ENCODE assay signal across 8 cellular contexts in genomic region chr11:65559535-65559934, GRCh38. TPM values are rescaled to one million over a fixed set of nuclear protein-coding genes. Genes with fewer than 3 reads are reported as not detected.
A peak's percentile ranks its signal among the peaks of the same experiment; 100 is the strongest.
DNase-seq lines count a peak whose midpoint lies in the region; ATAC-seq and TF ChIP-seq lines count a peak whose summit lies in the region.

No MANE protein-coding gene starts in this region.

- POLR2A ChIA-PET in activated B cell treated with CpG ODN at 0.5 μM for 24 hours (lab: Charles Lee): interaction anchor here (0.8 to 2.1 kb wide), 7 partner anchors 11 to 78 kb away, joined by 3 to 13 read pairs (median 5); partner anchors contain the start of genes EHBP1L1 and ZNRD2

- intact Hi-C loops in activated B cell treated with CpG ODN at 0.5 μM for 24 hours (cut with micrococcal nuclease): loop anchor here (2.0 kb wide), 1 partner anchor 19 kb away; no protein-coding TSS in a partner anchor

- H3K27me3 ChIP-seq in GM23248 (replicated peaks; ENCODE audit: insufficient read depth): no peaks in the 10 kb centered on the region
- no peaks in the 10 kb centered on the region for H3K27me3 ChIP-seq in skeletal muscle tissue (ENCODE audit: control insufficient read depth in 3 of 3, insufficient read depth in 3 of 3, low read length in 3 of 3)

- no peaks in the 10 kb centered on the region for H3K9me2 ChIP-seq in GM23248 (ENCODE audit: insufficient read depth)

- DNase-seq in GM23248: peak; percentile 69
- DNase-seq in activated B cell treated with CpG ODN at 0.5 μM for 24 hours: no peak
- DNase-seq in glutamatergic neuron: no peak
- no peak for DNase-seq in T-helper 9 cell
- no peak for DNase-seq in mucosa of gallbladder (ENCODE audit: low spot score)
- DNase-seq in NCI-H774 (lab: John Stamatoyannopoulos, UW): no peak
- no peak for DNase-seq in NCI-H2029 treated with DMSO at 0.1 percent for 48 hours (lab: John Stamatoyannopoulos, UW)

- H3K4me3 ChIP-seq in GM23248 (no peak overlapping the region), skeletal muscle tissue (ENCODE audit: low read length in 3 of 3) (no peak overlapping the region)

- H3K9me3 ChIP-seq in GM23248 (ENCODE audit: low read depth) (no peaks in the 10 kb centered on the region), skeletal muscle tissue (ENCODE audit: control insufficient read depth in 3 of 3, low read length in 3 of 3) (no peaks in the 10 kb centered on the region)

- no peaks in the 10 kb centered on the region for H4K20me1 ChIP-seq in GM23248 (ENCODE audit: insufficient read depth)

- H3K9ac ChIP-seq in GM23248: peak overlapping the region; percentile 87
- H3K9ac ChIP-seq in skeletal muscle tissue (ENCODE audit: low read depth in 1 of 3, low read length in 3 of 3): peak overlapping the region; percentile 65 to 84 (median 81)

- CTCF ChIA-PET in activated B cell treated with CpG ODN at 0.5 μM for 24 hours (lab: Charles Lee): interaction anchor here (0.7 to 1.6 kb wide), 4 partner anchors 11 to 20 kb away, joined by 3 to 4 read pairs (median 3); partner anchors contain the start of gene ZNRD2

- H3K27me3 Mint-ChIP-seq in activated B cell treated with CpG ODN at 0.5 μM for 24 hours (peaks cover 4% of the 10 kb centered on the region), glutamatergic neuron (ENCODE audit: unreplicated experiment) (peaks cover 14% of the 10 kb centered on the region)

- H3K4me1 Mint-ChIP-seq in activated B cell treated with CpG ODN at 0.5 μM for 24 hours: peaks cover 26% of the 10 kb centered on the region
- H3K4me1 Mint-ChIP-seq in glutamatergic neuron (ENCODE audit: low read depth, unreplicated experiment): peaks cover 11% of the 10 kb centered on the region

- H3K27ac Mint-ChIP-seq in activated B cell treated with CpG ODN at 0.5 μM for 24 hours (no peak overlapping the region), glutamatergic neuron (ENCODE audit: unreplicated experiment) (no peak overlapping the region)

- H3K4me3 Mint-ChIP-seq in activated B cell treated with CpG ODN at 0.5 μM for 24 hours: peak overlapping the region; percentile 32
- peak overlapping the region; percentile 34 for H3K4me3 Mint-ChIP-seq in glutamatergic neuron (ENCODE audit: unreplicated experiment)

- H3K79me2 ChIP-seq in GM23248 (ENCODE audit: insufficient read depth): peaks cover 27% of the 10 kb centered on the region

- peaks cover 45% of the 10 kb centered on the region for H3F3A ChIP-seq in GM23248 (ENCODE audit: insufficient read depth)

- no peak overlapping the region for H2AFZ ChIP-seq in GM23248

- no peaks in the 10 kb centered on the region for H3K36me3 Mint-ChIP-seq in activated B cell treated with CpG ODN at 0.5 μM for 24 hours (ENCODE audit: low read depth)
- H3K36me3 Mint-ChIP-seq in glutamatergic neuron (ENCODE audit: unreplicated experiment): no peaks in the 10 kb centered on the region

- no peaks in the 10 kb centered on the region for H3K36me3 ChIP-seq in GM23248 (ENCODE audit: low read depth)
- peaks cover 0 to 3% (median 0%) of the 10 kb centered on the region in 3 donors for H3K36me3 ChIP-seq in skeletal muscle tissue (ENCODE audit: control insufficient read depth in 3 of 3, insufficient read depth in 3 of 3, low read length in 3 of 3)

- ATAC-seq in activated B cell treated with CpG ODN at 0.5 μM for 24 hours (ENCODE audit: low read depth): no peak

- 42 to 45% methylated on average over 5 of the region's 5 CpGs for WGBS in GM23248 (ENCODE audit: low coverage in 1 of 2, low lambda C conversion rate in 2 of 2, missing lambda C conversion rate in 2 of 2), 2 experiments

- TF ChIP-seq CTCF in activated B cell treated with CpG ODN at 0.5 μM for 24 hours (IDR thresholded peaks at IDR 0.05): no peak
- TF ChIP-seq CTCF in glutamatergic neuron (IDR thresholded peaks at IDR 0.05; ENCODE audit: partially characterized antibody, unreplicated experiment): no peak

- peak overlapping the region; percentile 10 for H3K4me2 ChIP-seq in GM23248 (ENCODE audit: unreplicated experiment)

- H3K9me3 Mint-ChIP-seq in activated B cell treated with CpG ODN at 0.5 μM for 24 hours (no peaks in the 10 kb centered on the region), glutamatergic neuron (ENCODE audit: unreplicated experiment) (peaks cover 8% of the 10 kb centered on the region)

- H3K4me1 ChIP-seq in GM23248 (ENCODE audit: insufficient read depth): peaks cover 47% of the 10 kb centered on the region
- H3K4me1 ChIP-seq in skeletal muscle tissue (ENCODE audit: control insufficient read depth in 3 of 3, insufficient read depth in 3 of 3, low read length in 3 of 3): peaks cover 54 to 65% (median 64%) of the 10 kb centered on the region in 3 donors

- in situ Hi-C loops in GM23248 (cut with MboI): no loop called here

- H3K27ac ChIP-seq in GM23248 (peak overlapping the region; percentile 89), skeletal muscle tissue (ENCODE audit: low read depth, low read length) (peak overlapping the region; percentile 96)

RNA-seq across cellular contexts. Expression of gene LTBP3, which starts 1.4 kb away (rescaled TPM):
- 98.4 and 112 TPM in 2 replicates for total RNA-seq in GM23248 (2014; rRNA removed; shearing (Covaris generic))
- polyA plus RNA-seq in GM23248 (2016; fragmentation: Nextera tagmentation; extraction: Ambion mirVana): 36.5 and 39.6 TPM in 2 replicates
- total RNA-seq in activated B cell treated with CpG ODN at 0.5 μM for 24 hours (25.0 and 25.3 TPM in 2 replicates), glutamatergic neuron (ENCODE audit: unreplicated experiment) (2.5 TPM), skeletal muscle tissue (32.9 TPM), mucosa of gallbladder (257 TPM)

RNA-seq across cellular contexts. Expression of gene ZNRD2, which starts 10.7 kb away (rescaled TPM):
- 41.9 and 54.5 TPM in 2 replicates for total RNA-seq in GM23248 (2014; rRNA removed; shearing (Covaris generic))
- polyA plus RNA-seq in GM23248 (2016; fragmentation: Nextera tagmentation; extraction: Ambion mirVana): 69.3 and 74.9 TPM in 2 replicates
- total RNA-seq in activated B cell treated with CpG ODN at 0.5 μM for 24 hours (40.9 and 41.0 TPM in 2 replicates), glutamatergic neuron (ENCODE audit: unreplicated experiment) (37.9 TPM), skeletal muscle tissue (23.0 TPM), mucosa of gallbladder (30.0 TPM)

RNA-seq across cellular contexts. Expression of gene FAM89B, which starts 12.8 kb away (rescaled TPM):
- total RNA-seq in GM23248 (2014; rRNA removed; shearing (Covaris generic)): 41.2 and 67.0 TPM in 2 replicates
- polyA plus RNA-seq in GM23248 (2016; fragmentation: Nextera tagmentation; extraction: Ambion mirVana): 73.1 and 76.3 TPM in 2 replicates
- 19.1 and 21.6 TPM in 2 replicates for total RNA-seq in activated B cell treated with CpG ODN at 0.5 μM for 24 hours
- 184 TPM for total RNA-seq in glutamatergic neuron (ENCODE audit: unreplicated experiment)
- 14.6 TPM for total RNA-seq in skeletal muscle tissue
- 68.2 TPM for total RNA-seq in mucosa of gallbladder

RNA-seq across cellular contexts. Expression of gene EHBP1L1, which starts 16.3 kb away (rescaled TPM):
- total RNA-seq in GM23248 (2014; rRNA removed; shearing (Covaris generic)): 85.5 and 88.5 TPM in 2 replicates
- 11.5 and 12.6 TPM in 2 replicates for polyA plus RNA-seq in GM23248 (2016; fragmentation: Nextera tagmentation; extraction: Ambion mirVana)
- total RNA-seq in activated B cell treated with CpG ODN at 0.5 μM for 24 hours (143 and 163 TPM in 2 replicates), glutamatergic neuron (ENCODE audit: unreplicated experiment) (14.2 TPM), skeletal muscle tissue (157 TPM), mucosa of gallbladder (128 TPM)

RNA-seq across cellular contexts. Expression of gene SCYL1, which starts 34.7 kb away (rescaled TPM):
- 115 and 133 TPM in 2 replicates for total RNA-seq in GM23248 (2014; rRNA removed; shearing (Covaris generic))
- 90.7 and 98.6 TPM in 2 replicates for polyA plus RNA-seq in GM23248 (2016; fragmentation: Nextera tagmentation; extraction: Ambion mirVana)
- total RNA-seq in activated B cell treated with CpG ODN at 0.5 μM for 24 hours: 70.0 and 75.7 TPM in 2 replicates
- total RNA-seq in glutamatergic neuron (ENCODE audit: unreplicated experiment): 80.0 TPM
- 36.0 TPM for total RNA-seq in skeletal muscle tissue
- total RNA-seq in mucosa of gallbladder: 90.1 TPM
